Comparison of ENCODE assay signal across 11 cellular contexts in the genomic region with DNA sequence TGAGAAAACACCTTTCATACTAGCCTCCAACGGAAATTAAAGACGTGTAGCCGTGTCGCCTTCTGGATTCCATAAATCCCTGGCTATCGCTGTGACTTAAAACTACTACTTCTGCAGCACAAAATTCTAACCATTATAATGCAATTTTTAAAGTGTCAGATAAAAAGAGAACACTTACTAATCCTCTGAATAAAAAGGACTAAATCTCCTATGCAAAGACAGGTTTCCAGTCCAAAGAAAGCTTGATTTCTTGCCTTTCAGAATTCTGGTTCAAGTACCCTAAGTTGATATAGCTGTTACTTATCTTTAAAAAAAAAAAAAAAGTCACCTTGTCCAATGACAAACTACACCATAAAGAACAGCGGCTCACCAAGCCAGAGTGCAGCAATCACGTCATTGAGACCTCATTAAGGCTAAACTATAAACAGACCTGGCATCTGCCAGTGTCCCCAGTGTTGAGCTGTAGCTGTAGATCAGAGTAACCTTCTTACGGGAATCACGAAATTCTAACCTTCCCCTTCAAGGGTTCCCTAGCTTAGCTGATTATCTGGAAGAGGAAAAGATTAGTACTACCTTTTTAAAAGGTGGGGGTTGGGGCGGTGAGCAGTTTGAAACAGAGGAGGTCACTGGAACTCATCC. TPM values are rescaled to one million over a fixed set of nuclear protein-coding genes. Genes with fewer than 3 reads are reported as not detected.
A peak's percentile ranks its signal among the peaks of the same experiment; 100 is the strongest.
DNase-seq lines count a peak whose midpoint lies in the region; ATAC-seq and TF ChIP-seq lines count a peak whose summit lies in the region.
"Had no signal": no experiment of that assay in that cellular context is flagged by ENCODE, and none has a peak within 500 bp of the region (broad histone marks: within the 10 kb centered on the region; RNA-seq: fewer than 3 reads in every experiment).

No MANE protein-coding gene starts in this region.

- H2AFZ ChIP-seq in MM.1S (ENCODE audit: low read length), result no peak overlapping the region

- no peak for DNase-seq in CD4-positive, alpha-beta T cell
- DNase-seq in NCI-H2029 (lab: John Stamatoyannopoulos, UW) (peak; percentile 38), WTC11 (ENCODE audit: low spot score) (no peak), left kidney (ENCODE audit: low read depth, low spot score) (peak; percentile 71), activated gamma-delta T cell (lab: John Stamatoyannopoulos, UW) (no peak), MG63 (no peak), MM.1S (no peak)
- DNase-seq: Calu3, foreskin keratinocyte had no signal

- POLR2A ChIA-PET in CD4-positive, alpha-beta T cell (lab: Charles Lee), result no interaction called here
- POLR2A ChIA-PET in WTC11 (lab: Charles Lee), result interaction anchor here (0.6 to 0.7 kb wide), 2 partner anchors 97 to 245 kb away, joined by 3 to 4 read pairs; no protein-coding TSS in a partner anchor

- no peaks in the 10 kb centered on the region for H3K9me3 Mint-ChIP-seq in CD4-positive, alpha-beta T cell
- peaks cover 3% of the 10 kb centered on the region; the same call in 1 of the 2 replicates for H3K9me3 Mint-ChIP-seq in WTC11

- peak overlapping the region; percentile 87 for H3K4me3 Mint-ChIP-seq in CD4-positive, alpha-beta T cell
- peak overlapping the region; percentile 99 for H3K4me3 Mint-ChIP-seq in WTC11

- CTCF ChIA-PET in CD4-positive, alpha-beta T cell (lab: Charles Lee), result interaction anchor here (1.7 kb wide), 1 partner anchor 131 kb away, joined by 7 read pairs; a partner anchor contains a TSS
- CTCF ChIA-PET in WTC11 (lab: Charles Lee), result interaction anchor here (1.2 to 4.1 kb wide), 5 partner anchors 8 to 125 kb away, joined by 3 to 37 read pairs (median 7); no protein-coding TSS in a partner anchor

- 0 out of 2 replicates have a peak, but pooled peaks cover 6% of the 10 kb centered on the region for H3K4me1 ChIP-seq in MM.1S (ENCODE audit: low read length)

- H3F3A ChIP-seq in MM.1S (ENCODE audit: insufficient read depth, low read length), result no peaks in the 10 kb centered on the region

- H3K27ac Mint-ChIP-seq in CD4-positive, alpha-beta T cell, result no peak overlapping the region
- no peak overlapping the region; the same call in 1 of the 2 replicates for H3K27ac Mint-ChIP-seq in WTC11

- no peak overlapping the region for H3K4me3 ChIP-seq in MG63
- H3K4me3 ChIP-seq in MM.1S (ENCODE audit: low read length), result no peak overlapping the region

- H3K9ac ChIP-seq in MM.1S (ENCODE audit: low read length), result no peak overlapping the region

- H3K27me3 ChIP-seq in CD4-positive, alpha-beta T cell (ENCODE audit: control insufficient read depth, insufficient read depth, low read length), result peaks cover 3% of the 10 kb centered on the region
- no peaks in the 10 kb centered on the region for H3K27me3 ChIP-seq in MG63
- H3K27me3 ChIP-seq in MM.1S (replicated peaks; ENCODE audit: insufficient read depth, low read length), result no peaks in the 10 kb centered on the region; the same call in 1 of the 2 replicates
- H3K27me3 ChIP-seq: foreskin keratinocyte had no signal

- peaks cover 29% of the 10 kb centered on the region for H3K36me3 Mint-ChIP-seq in CD4-positive, alpha-beta T cell (ENCODE audit: low read depth)
- H3K36me3 Mint-ChIP-seq in WTC11, result peaks cover 27% of the 10 kb centered on the region

- H4K20me1 ChIP-seq in MM.1S (ENCODE audit: insufficient read depth, low read length), result no peaks in the 10 kb centered on the region

- H3K27ac ChIP-seq in CD4-positive, alpha-beta T cell (ENCODE audit: low read depth, low read length), result no peak overlapping the region
- H3K27ac ChIP-seq in MM.1S (ENCODE audit: low read length), result no peak overlapping the region
- H3K27ac ChIP-seq: foreskin keratinocyte, HL-60 had no signal

- TF ChIP-seq CTCF in CD4-positive, alpha-beta T cell (IDR thresholded peaks at IDR 0.05), result no peak
- TF ChIP-seq CTCF in WTC11 (IDR thresholded peaks at IDR 0.05), result no peak
- no peak for TF ChIP-seq CTCF in MM.1S (IDR thresholded peaks at IDR 0.05; ENCODE audit: low read length)

- H3K36me3 ChIP-seq in MG63, result peaks cover 27% of the 10 kb centered on the region
- no peaks in the 10 kb centered on the region for H3K36me3 ChIP-seq in MM.1S (replicated peaks; ENCODE audit: insufficient read depth, low read length)

- peaks cover under 1% of the 10 kb centered on the region for H3K27me3 Mint-ChIP-seq in CD4-positive, alpha-beta T cell
- no peaks in the 10 kb centered on the region for H3K27me3 Mint-ChIP-seq in WTC11 (ENCODE audit: low read depth)

- intact Hi-C loops in CD4-positive, alpha-beta T cell (cut with DNase I, micrococcal nuclease), result loop anchor here (2.0 to 10.0 kb wide), 7 partner anchors 121 to 1569 kb away; a partner anchor contains a TSS

- H3K4me1 Mint-ChIP-seq in CD4-positive, alpha-beta T cell (ENCODE audit: low read depth), result peaks cover 26% of the 10 kb centered on the region
- H3K4me1 Mint-ChIP-seq in WTC11, result peaks cover 22% of the 10 kb centered on the region

- H3K9me3 ChIP-seq in CD4-positive, alpha-beta T cell (ENCODE audit: control insufficient read depth, low read length), result no peaks in the 10 kb centered on the region
- H3K9me3 ChIP-seq in MG63 (no peaks in the 10 kb centered on the region), MM.1S (replicated peaks; ENCODE audit: insufficient read depth, low read length) (no peaks in the 10 kb centered on the region)

- 0 out of 2 replicates have a peak, but pooled peaks cover 4% of the 10 kb centered on the region for H3K79me2 ChIP-seq in MM.1S (ENCODE audit: low read length)

- no peak for ATAC-seq in CD4-positive, alpha-beta T cell (ENCODE audit: poor library complexity)
- ATAC-seq in WTC11 (no peak), GM21360 (IDR thresholded peaks at IDR 0.05; ENCODE audit: unreplicated experiment) (no peak)
- ATAC-seq: foreskin keratinocyte had no signal

- H3K4me2 ChIP-seq in MM.1S (ENCODE audit: low read depth, low read length), result no peak overlapping the region

- no peaks in the 10 kb centered on the region for H3K9me2 ChIP-seq in MM.1S (replicated peaks; ENCODE audit: insufficient read depth, low read length)

TF ChIP-seq in WTC11, 78 proteins besides CTCF, POLR2A, EP300 and RAD21 (continues in another document):
- TF ChIP-seq, protein P1, sequence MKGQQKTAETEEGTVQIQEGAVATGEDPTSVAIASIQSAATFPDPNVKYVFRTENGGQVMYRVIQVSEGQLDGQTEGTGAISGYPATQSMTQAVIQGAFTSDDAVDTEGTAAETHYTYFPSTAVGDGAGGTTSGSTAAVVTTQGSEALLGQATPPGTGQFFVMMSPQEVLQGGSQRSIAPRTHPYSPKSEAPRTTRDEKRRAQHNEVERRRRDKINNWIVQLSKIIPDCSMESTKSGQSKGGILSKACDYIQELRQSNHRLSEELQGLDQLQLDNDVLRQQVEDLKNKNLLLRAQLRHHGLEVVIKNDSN (CRISPR knock-in tag; IDR thresholded peaks at IDR 0.05), result no peak
- TF ChIP-seq MYBL2 (CRISPR knock-in tag; IDR thresholded peaks at IDR 0.05) (no peak), OVOL2 (CRISPR knock-in tag; IDR thresholded peaks at IDR 0.05; ENCODE audit: borderline replicate concordance) (no peak), ZNF138 (CRISPR knock-in tag; conservative IDR thresholded peaks at IDR 0.05) (no peak), JUN (CRISPR knock-in tag; IDR thresholded peaks at IDR 0.05) (no peak), RORB (CRISPR knock-in tag; IDR thresholded peaks at IDR 0.05) (no peak)
- TF ChIP-seq, protein P2, sequence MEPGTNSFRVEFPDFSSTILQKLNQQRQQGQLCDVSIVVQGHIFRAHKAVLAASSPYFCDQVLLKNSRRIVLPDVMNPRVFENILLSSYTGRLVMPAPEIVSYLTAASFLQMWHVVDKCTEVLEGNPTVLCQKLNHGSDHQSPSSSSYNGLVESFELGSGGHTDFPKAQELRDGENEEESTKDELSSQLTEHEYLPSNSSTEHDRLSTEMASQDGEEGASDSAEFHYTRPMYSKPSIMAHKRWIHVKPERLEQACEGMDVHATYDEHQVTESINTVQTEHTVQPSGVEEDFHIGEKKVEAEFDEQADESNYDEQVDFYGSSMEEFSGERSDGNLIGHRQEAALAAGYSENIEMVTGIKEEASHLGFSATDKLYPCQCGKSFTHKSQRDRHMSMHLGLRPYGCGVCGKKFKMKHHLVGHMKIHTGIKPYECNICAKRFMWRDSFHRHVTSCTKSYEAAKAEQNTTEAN (CRISPR knock-in tag; IDR thresholded peaks at IDR 0.05), result no peak
- TF ChIP-seq, protein P3, sequence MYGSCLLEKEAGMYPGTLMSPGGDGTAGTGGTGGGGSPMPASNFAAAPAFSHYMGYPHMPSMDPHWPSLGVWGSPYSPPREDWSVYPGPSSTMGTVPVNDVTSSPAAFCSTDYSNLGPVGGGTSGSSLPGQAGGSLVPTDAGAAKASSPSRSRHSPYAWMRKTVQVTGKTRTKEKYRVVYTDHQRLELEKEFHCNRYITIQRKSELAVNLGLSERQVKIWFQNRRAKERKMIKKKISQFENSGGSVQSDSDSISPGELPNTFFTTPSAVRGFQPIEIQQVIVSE (CRISPR knock-in tag; IDR thresholded peaks at IDR 0.05; ENCODE audit: borderline replicate concordance), result no peak
- TF ChIP-seq, protein P4, sequence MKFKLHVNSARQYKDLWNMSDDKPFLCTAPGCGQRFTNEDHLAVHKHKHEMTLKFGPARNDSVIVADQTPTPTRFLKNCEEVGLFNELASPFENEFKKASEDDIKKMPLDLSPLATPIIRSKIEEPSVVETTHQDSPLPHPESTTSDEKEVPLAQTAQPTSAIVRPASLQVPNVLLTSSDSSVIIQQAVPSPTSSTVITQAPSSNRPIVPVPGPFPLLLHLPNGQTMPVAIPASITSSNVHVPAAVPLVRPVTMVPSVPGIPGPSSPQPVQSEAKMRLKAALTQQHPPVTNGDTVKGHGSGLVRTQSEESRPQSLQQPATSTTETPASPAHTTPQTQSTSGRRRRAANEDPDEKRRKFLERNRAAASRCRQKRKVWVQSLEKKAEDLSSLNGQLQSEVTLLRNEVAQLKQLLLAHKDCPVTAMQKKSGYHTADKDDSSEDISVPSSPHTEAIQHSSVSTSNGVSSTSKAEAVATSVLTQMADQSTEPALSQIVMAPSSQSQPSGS (CRISPR knock-in tag; IDR thresholded peaks at IDR 0.05; ENCODE audit: borderline replicate concordance, low read depth), result no peak

RNA-seq across cellular contexts. Expression of a gene that starts 2.2 kb away (rescaled TPM):
- total RNA-seq in CD4-positive, alpha-beta T cell, result 10 to 100 TPM; 10.8 to 11.4 TPM
- 29.1 to 35.2 TPM (median 31.1 TPM) in 3 replicates for total RNA-seq in WTC11 (2021)
- total RNA-seq in MG63 (2014; rRNA removed; shearing (Covaris generic); ENCODE audit: low replicate concordance), result 6.6 and 7.9 TPM in 2 replicates

RNA-seq across cellular contexts. Expression of a gene that starts 16.0 kb away (rescaled TPM):
- not detected for total RNA-seq in CD4-positive, alpha-beta T cell
- total RNA-seq in WTC11 (2021), result not detected in 3 replicates
- not detected in 2 replicates for total RNA-seq in MG63 (2014; rRNA removed; shearing (Covaris generic); ENCODE audit: low replicate concordance)
- total RNA-seq: Calu3, foreskin keratinocyte had no signal

RNA-seq across cellular contexts. Expression of a gene that starts 37.3 kb away (rescaled TPM):
- total RNA-seq in CD4-positive, alpha-beta T cell, result not detected
- not detected in 3 replicates for total RNA-seq in WTC11 (2021)
- total RNA-seq in MG63 (2014; rRNA removed; shearing (Covaris generic); ENCODE audit: low replicate concordance), result not detected in 2 replicates
- total RNA-seq: Calu3, foreskin keratinocyte had no signal

Comparison
In these comparisons a context has a peak if more than half of its experiments do, and no peak if none do; other contexts are left out.
1. DNase-seq: peak in NCI-H2029 (single experiment) and left kidney (single experiment); none in CD4-positive, alpha-beta T cell (0 of 10), WTC11 (single experiment), activated gamma-delta T cell (single experiment), MG63 (single experiment) and MM.1S (single experiment).